In genomic region chrX:20312018-20312417, GRCh38 we compare ENCODE assay signal across 34 cellular contexts.
"Had no signal": no experiment of that assay in that cellular context is flagged by ENCODE, and none has a peak within 500 bp of the region (broad histone marks: within the 10 kb centered on the region; RNA-seq: fewer than 3 reads in every experiment).

No MANE protein-coding gene starts in this region.

- H3K36me3 Mint-ChIP-seq: activated CD4-positive, alpha-beta memory T cell treated with anti-CD3 and anti-CD28 coated beads for 36 hours; activated naive CD8-positive, alpha-beta T cell treated with anti-CD3 and anti-CD28 coated beads for 36 hours; brain; immature natural killer cell; mesothelial cell of epicardium; naive thymus-derived CD8-positive, alpha-beta T cell had no signal

- H3K27ac Mint-ChIP-seq: activated CD4-positive, alpha-beta memory T cell treated with anti-CD3 and anti-CD28 coated beads for 36 hours; activated CD4-positive, alpha-beta T cell treated with anti-CD3 and anti-CD28 coated beads, Interleukin-2, amount 10 ng/mL, durations not matched to agents 24 days and 14 days; activated naive CD4-positive, alpha-beta T cell treated with anti-CD3 and anti-CD28 coated beads for 36 hours; activated naive CD8-positive, alpha-beta T cell treated with anti-CD3 and anti-CD28 coated beads for 36 hours; activated T-helper 1 cell treated with anti-CD3 and anti-CD28 coated beads, Interleukin-12 subunit alpha, Interleukin-12 subunit beta, Interleukin-2, Interleukin-4 antibody, amounts not matched to agents 30 ng/mL and 10 ng/mL and 1 ng/mL, durations not matched to agents 14 hours and 24 hours and 36 hours; brain; immature natural killer cell; mesothelial cell of epicardium; naive thymus-derived CD8-positive, alpha-beta T cell; T-helper 2 cell treated with Interferon-gamma antibody and Interleukin-4, amounts not matched to agents 5 μg/mL and 100 μg/mL, for 36 hours had no signal

- H3K4me3 Mint-ChIP-seq: activated CD4-positive, alpha-beta memory T cell treated with anti-CD3 and anti-CD28 coated beads for 36 hours; activated CD4-positive, alpha-beta T cell treated with anti-CD3 and anti-CD28 coated beads, Interleukin-2, amount 10 ng/mL, durations not matched to agents 24 days and 14 days; activated naive CD4-positive, alpha-beta T cell treated with anti-CD3 and anti-CD28 coated beads for 36 hours; activated naive CD8-positive, alpha-beta T cell treated with anti-CD3 and anti-CD28 coated beads for 36 hours; activated T-helper 1 cell treated with anti-CD3 and anti-CD28 coated beads, Interleukin-12 subunit alpha, Interleukin-12 subunit beta, Interleukin-2, Interleukin-4 antibody, amounts not matched to agents 30 ng/mL and 10 ng/mL and 1 ng/mL, durations not matched to agents 14 hours and 24 hours and 36 hours; brain; immature natural killer cell; mesothelial cell of epicardium; naive thymus-derived CD8-positive, alpha-beta T cell; T-helper 2 cell treated with Interferon-gamma antibody and Interleukin-4, amounts not matched to agents 5 μg/mL and 100 μg/mL, for 36 hours had no signal

- ATAC-seq: activated CD4-positive, CD25-positive, alpha-beta regulatory T cell treated with anti-CD3 and anti-CD28 coated beads, Interleukin-2, amount 50 U/mL, for 24 hours; esophagus mucosa; heart left ventricle; left colon; naive thymus-derived CD8-positive, alpha-beta T cell; right cardiac atrium had no signal

- DNase-seq: activated CD4-positive, alpha-beta memory T cell treated with anti-CD3 and anti-CD28 coated beads for 36 hours; activated CD4-positive, alpha-beta T cell treated with anti-CD3 and anti-CD28 coated beads, Interleukin-2, amount 10 ng/mL, durations not matched to agents 24 days and 14 days; activated CD8-positive, alpha-beta memory T cell treated with anti-CD3 and anti-CD28 coated beads, Interleukin-2, amount 50 U/mL, for 4 hours; activated effector memory CD4-positive, alpha-beta T cell treated with anti-CD3 and anti-CD28 coated beads, Interleukin-2, amount 50 U/mL, for 16 hours; activated naive CD4-positive, alpha-beta T cell treated with anti-CD3 and anti-CD28 coated beads for 36 hours; activated naive CD8-positive, alpha-beta T cell treated with anti-CD3 and anti-CD28 coated beads for 36 hours; activated T-cell treated with anti-CD3 and anti-CD28 coated beads, Interleukin-2, amount 50 U/mL, for 1 hour; adrenal gland; aorta; caudate nucleus; cortex of kidney; foreskin fibroblast; heart left ventricle; hypothalamus; immature natural killer cell; kidney; left colon; naive thymus-derived CD8-positive, alpha-beta T cell; right cardiac atrium; spleen; stimulated activated CD4-positive, alpha-beta T cell treated with anti-CD3 and anti-CD28 coated beads, Interleukin-2, amount 100 ng/mL, for 48 hours; stimulated activated naive CD4-positive, alpha-beta T cell treated with Interleukin-2 at 50 U/mL for 16 hours; T-helper 1 cell; trophoblast cell had no signal

- H3K4me3 ChIP-seq: adrenal gland, heart left ventricle, spleen, thoracic aorta had no signal

- H3K4me1 ChIP-seq: adrenal gland, heart left ventricle had no signal

- H3K36me3 ChIP-seq: adrenal gland, heart left ventricle, spleen, thoracic aorta had no signal

- FAIRE-seq: endothelial cell of umbilical vein, kidney, urothelium cell line had no signal

- H3K9me3 Mint-ChIP-seq: activated CD4-positive, alpha-beta memory T cell treated with anti-CD3 and anti-CD28 coated beads for 36 hours; activated CD4-positive, alpha-beta T cell treated with anti-CD3 and anti-CD28 coated beads, Interleukin-2, amount 10 ng/mL, durations not matched to agents 24 days and 14 days; activated naive CD4-positive, alpha-beta T cell treated with anti-CD3 and anti-CD28 coated beads for 36 hours; activated naive CD8-positive, alpha-beta T cell treated with anti-CD3 and anti-CD28 coated beads for 36 hours; activated T-helper 1 cell treated with anti-CD3 and anti-CD28 coated beads, Interleukin-12 subunit alpha, Interleukin-12 subunit beta, Interleukin-2, Interleukin-4 antibody, amounts not matched to agents 30 ng/mL and 10 ng/mL and 1 ng/mL, durations not matched to agents 14 hours and 24 hours and 36 hours; immature natural killer cell; T-helper 2 cell treated with Interferon-gamma antibody and Interleukin-4, amounts not matched to agents 5 μg/mL and 100 μg/mL, for 36 hours had no signal

- H3K9me3 ChIP-seq: adrenal gland, heart left ventricle, spleen, thoracic aorta had no signal

- H3K4me1 Mint-ChIP-seq: immature natural killer cell had no signal

- H3K27ac ChIP-seq: adrenal gland, heart left ventricle, spleen, thoracic aorta, VCaP had no signal

- H3K27me3 ChIP-seq: adrenal gland had no signal

- H3K27me3 Mint-ChIP-seq: activated CD4-positive, alpha-beta memory T cell treated with anti-CD3 and anti-CD28 coated beads for 36 hours; activated naive CD8-positive, alpha-beta T cell treated with anti-CD3 and anti-CD28 coated beads for 36 hours; naive thymus-derived CD8-positive, alpha-beta T cell had no signal
